In genomic region chr10:125953778-125954385, GRCh38 we compare ENCODE assay signal across 21 cellular contexts. TPM values are rescaled to one million over a fixed set of nuclear protein-coding genes. Genes with fewer than 3 reads are reported as not detected.
DNase-seq lines count a peak whose midpoint lies in the region; ATAC-seq and TF ChIP-seq lines count a peak whose summit lies in the region.
"Had no signal": no experiment of that assay in that cellular context is flagged by ENCODE, and none has a peak within 500 bp of the region (broad histone marks: within the 10 kb centered on the region; RNA-seq: fewer than 3 reads in every experiment).

No MANE protein-coding gene starts in this region.

- H3K9me2 ChIP-seq in GM23338 (ENCODE audit: insufficient read depth) (no peaks in the 10 kb centered on the region), OCI-LY7 (ENCODE audit: insufficient read depth, low read length) (no peaks in the 10 kb centered on the region)

- H3K9me3 ChIP-seq in OCI-LY7 (ENCODE audit: low read length) (peaks cover 8% of the 10 kb centered on the region; the same call in 1 of the 2 replicates), neural progenitor cell (ENCODE audit: low read depth) (no peaks in the 10 kb centered on the region)

- CTCF ChIA-PET in OCI-LY7 (lab: Charles Lee; ENCODE audit: unreplicated experiment) = interaction anchor here (0.5 kb wide), 1 partner anchor 541 kb away, joined by 3 read pairs; no protein-coding TSS in a partner anchor

- peaks cover 2% of the 10 kb centered on the region for H3K27me3 Mint-ChIP-seq in GM23338 (ENCODE audit: insufficient read depth, low read depth, poor library complexity)
- H3K27me3 Mint-ChIP-seq in neural progenitor cell (ENCODE audit: insufficient read depth, low read depth) = peaks cover 2% of the 10 kb centered on the region

- no peaks in the 10 kb centered on the region for H3K36me3 ChIP-seq in GM23338 (ENCODE audit: insufficient read depth)
- no peaks in the 10 kb centered on the region for H3K36me3 ChIP-seq in OCI-LY7 (ENCODE audit: insufficient read depth, low read length)
- H3K36me3 ChIP-seq in neural progenitor cell = no peaks in the 10 kb centered on the region

- no peak overlapping the region for H3K4me3 ChIP-seq in GM23338
- no peak overlapping the region for H3K4me3 ChIP-seq in OCI-LY7 (ENCODE audit: low read depth, low read length, poor library complexity, severe bottlenecking)
- no peak overlapping the region for H3K4me3 ChIP-seq in neural progenitor cell
- H3K4me3 ChIP-seq: SK-N-MC had no signal

- H3K27ac ChIP-seq in GM23338 (ENCODE audit: low read depth) = no peak overlapping the region
- H3K27ac ChIP-seq in OCI-LY7 (ENCODE audit: low read depth, low read length, poor library complexity, severe bottlenecking) = no peak overlapping the region
- H3K27ac ChIP-seq in neural progenitor cell = no peak overlapping the region
- H3K27ac ChIP-seq: BLaER1 treated with 17β-estradiol and CSF1 and Interleukin-3, amounts not matched to agents 10 nM and 100 nM; SK-N-MC had no signal

- H3K27ac Mint-ChIP-seq in GM23338 (no peak overlapping the region), neural progenitor cell (no peak overlapping the region)
- H3K27ac Mint-ChIP-seq: CD8-positive, alpha-beta T cell; IgD-negative memory B cell had no signal

- DNase-seq in NCI-H82 (lab: John Stamatoyannopoulos, UW) = peak; percentile 0
- no peak for DNase-seq in NCI-H82 treated with DMSO at 0.1 percent for 48 hours (lab: John Stamatoyannopoulos, UW; ENCODE audit: unreplicated experiment)
- DNase-seq in GM23338 (ENCODE audit: low spot score) = peak; percentile 57
- peak; percentile 8 for DNase-seq in OCI-LY7 (ENCODE audit: low spot score)
- DNase-seq in neural progenitor cell (ENCODE audit: low spot score) = no peak
- no peak for DNase-seq in NCI-H774 (lab: John Stamatoyannopoulos, UW)
- DNase-seq: CD8-positive, alpha-beta T cell; DND-41; GDM1; Kasumi-1; MM.1S; NCI-H1092 treated with DMSO at 0.1 percent for 48 hours; NCI-H2081; NCI-H226; NCI-H524; OCI-M1; SHP77 had no signal

- H3K4me2 ChIP-seq in GM23338 = no peak overlapping the region
- no peak overlapping the region for H3K4me2 ChIP-seq in OCI-LY7 (ENCODE audit: low read length)
- H3K4me2 ChIP-seq in neural progenitor cell = no peak overlapping the region
- H3K4me2 ChIP-seq: BLaER1 treated with 17β-estradiol and CSF1 and Interleukin-3, amounts not matched to agents 10 nM and 100 nM had no signal

- H3K4me1 ChIP-seq in GM23338 (ENCODE audit: insufficient read depth) = no peaks in the 10 kb centered on the region
- no peaks in the 10 kb centered on the region for H3K4me1 ChIP-seq in OCI-LY7 (ENCODE audit: insufficient read depth, low read length, poor library complexity, severe bottlenecking)
- H3K4me1 ChIP-seq in neural progenitor cell = peaks cover 4% of the 10 kb centered on the region
- H3K4me1 ChIP-seq: BLaER1 treated with 17β-estradiol and CSF1 and Interleukin-3, amounts not matched to agents 10 nM and 100 nM had no signal

- no peaks in the 10 kb centered on the region for H3F3A ChIP-seq in GM23338 (replicated peaks; ENCODE audit: low read depth)
- no peaks in the 10 kb centered on the region for H3F3A ChIP-seq in neural progenitor cell (ENCODE audit: low read depth)

- H3K4me1 Mint-ChIP-seq in GM23338 (no peaks in the 10 kb centered on the region), neural progenitor cell (no peaks in the 10 kb centered on the region)
- H3K4me1 Mint-ChIP-seq: IgD-negative memory B cell had no signal

- BruUV-seq in OCI-LY7 (replicated peaks; lab: Mats Ljungman, UMichigan) = no TSS peak

- no peak for TF ChIP-seq CTCF in GM23338 (conservative IDR thresholded peaks at IDR 0.05; ENCODE audit: low read depth in 2 of 2)
- no peak for TF ChIP-seq CTCF in OCI-LY7 (conservative IDR thresholded peaks at IDR 0.05; ENCODE audit: low read length)
- no peak for TF ChIP-seq CTCF in neural progenitor cell (IDR thresholded peaks at IDR 0.05)

- H3K9me3 Mint-ChIP-seq in GM23338 = peaks cover 53% of the 10 kb centered on the region
- peaks cover 34% of the 10 kb centered on the region for H3K9me3 Mint-ChIP-seq in neural progenitor cell

- ATAC-seq in GM23338 (no peak), GM19035 (IDR thresholded peaks at IDR 0.05; ENCODE audit: unreplicated experiment) (no peak)
- ATAC-seq: CD8-positive, alpha-beta T cell had no signal

- intact Hi-C loops in OCI-LY7 (cut with micrococcal nuclease; ENCODE audit: unreplicated experiment) = no loop called here

- H4K20me1 ChIP-seq in GM23338 (replicated peaks; ENCODE audit: insufficient read depth) = no peaks in the 10 kb centered on the region
- H4K20me1 ChIP-seq in OCI-LY7 (ENCODE audit: insufficient read depth, low read length) = no peaks in the 10 kb centered on the region
- H4K20me1 ChIP-seq in neural progenitor cell (ENCODE audit: low read depth) = no peaks in the 10 kb centered on the region
- H4K20me1 ChIP-seq: BLaER1 treated with 17β-estradiol and CSF1 and Interleukin-3, amounts not matched to agents 10 nM and 100 nM had no signal

- no peak overlapping the region for H3K4me3 Mint-ChIP-seq in GM23338
- H3K4me3 Mint-ChIP-seq in neural progenitor cell = no peak overlapping the region
- H3K4me3 Mint-ChIP-seq: CD8-positive, alpha-beta T cell; IgD-negative memory B cell had no signal

- H3K27me3 ChIP-seq in GM23338 (ENCODE audit: insufficient read depth) (no peaks in the 10 kb centered on the region), neural progenitor cell (no peaks in the 10 kb centered on the region)
- H3K27me3 ChIP-seq: BLaER1 treated with 17β-estradiol and CSF1 and Interleukin-3, amounts not matched to agents 10 nM and 100 nM had no signal

- H2AFZ ChIP-seq in GM23338 = no peak overlapping the region
- H2AFZ ChIP-seq in OCI-LY7 (ENCODE audit: low read length) = no peak overlapping the region
- H2AFZ ChIP-seq in neural progenitor cell (replicated peaks) = peak overlapping the region; percentile 2

- H3K36me3 Mint-ChIP-seq in GM23338 (ENCODE audit: low read depth) = peaks cover 23% of the 10 kb centered on the region
- peaks cover 3% of the 10 kb centered on the region for H3K36me3 Mint-ChIP-seq in neural progenitor cell
- H3K36me3 Mint-ChIP-seq: CD8-positive, alpha-beta T cell; IgD-negative memory B cell had no signal

- H3K9ac ChIP-seq in neural progenitor cell = no peak overlapping the region
- H3K9ac ChIP-seq: BLaER1 treated with 17β-estradiol and CSF1 and Interleukin-3, amounts not matched to agents 10 nM and 100 nM had no signal

- no peaks in the 10 kb centered on the region for H3K79me2 ChIP-seq in GM23338 (replicated peaks; ENCODE audit: insufficient read depth)
- H3K79me2 ChIP-seq in OCI-LY7 (ENCODE audit: insufficient read depth, low read depth, low read length) = no peaks in the 10 kb centered on the region
- no peaks in the 10 kb centered on the region for H3K79me2 ChIP-seq in neural progenitor cell (ENCODE audit: low read depth)

- POLR2A ChIA-PET in OCI-LY7 (lab: Charles Lee) = no interaction called here

TF ChIP-seq in GM23338, 12 proteins besides CTCF, POLR2A, EP300 and RAD21 (continues in another document):
- no peak for TF ChIP-seq ZNF114 (CRISPR knock-in tag; IDR thresholded peaks at IDR 0.05)

RNA-seq across cellular contexts. Expression of gene FANK1, which starts 57.5 kb away (rescaled TPM):
- 0.69 TPM in 1 of 2 replicates, not detected in the other for total RNA-seq in GM23338 (2014; rRNA removed; shearing (Covaris generic))
- polyA plus RNA-seq in GM23338 (2016; fragmentation: Nextera tagmentation; extraction: Ambion mirVana) = 0.37 and 0.56 TPM in 2 replicates
- not detected in 2 replicates for total RNA-seq in OCI-LY7 (2014; rRNA removed; shearing (Covaris generic))
- total RNA-seq in OCI-LY7 (2022) (not detected in 2 replicates), neural progenitor cell (ENCODE audit: low replicate concordance) (5.5 and 12.5 TPM in 2 replicates)
- total RNA-seq: CD8-positive, alpha-beta T cell had no signal
- polyA plus RNA-seq: IgD-negative memory B cell had no signal

Comparison
In these comparisons a context has a peak if more than half of its experiments do, and no peak if none do; other contexts are left out.
1. DNase-seq: peak in NCI-H82 (single experiment), GM23338 (single experiment) and OCI-LY7 (single experiment); none in NCI-H82 treated with DMSO at 0.1 percent for 48 hours (single experiment), neural progenitor cell (single experiment) and NCI-H774 (single experiment).